Comparison of ENCODE assay signal across 39 cellular contexts in the genomic region with DNA sequence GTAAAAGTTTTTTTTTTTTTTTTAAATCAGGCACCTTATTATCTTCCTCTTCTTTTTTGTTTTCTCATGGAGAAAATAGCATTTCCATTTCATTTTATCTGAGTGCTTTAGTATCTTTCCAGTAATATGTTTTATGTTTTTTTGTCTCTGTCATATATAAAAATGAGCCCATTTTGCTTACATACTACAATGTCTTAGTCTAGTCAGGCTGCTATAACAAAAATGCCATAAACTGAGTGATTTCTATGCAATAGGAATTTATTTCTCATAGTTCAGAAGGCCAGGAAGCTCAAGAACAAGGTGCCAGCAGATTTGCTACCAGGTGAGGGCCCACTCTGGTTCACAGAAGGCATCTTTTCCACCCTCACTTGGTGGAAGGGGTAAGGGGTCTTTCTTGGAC.
"Had no signal": no experiment of that assay in that cellular context is flagged by ENCODE, and none has a peak within 500 bp of the region (broad histone marks: within the 10 kb centered on the region; RNA-seq: fewer than 3 reads in every experiment).

No MANE protein-coding gene starts in this region.

- H3K4me3 Mint-ChIP-seq: activated naive CD4-positive, alpha-beta T cell treated with anti-CD3 and anti-CD28 coated beads for 36 hours; activated naive CD4-positive, alpha-beta T cell treated with anti-CD3 and anti-CD28 coated beads, Interleukin-2, amount 10 ng/mL, durations not matched to agents 7 days and 5 days; activated naive CD4-positive, alpha-beta T cell treated with anti-CD3 and anti-CD28 coated beads, Interleukin-2, amount 50 U/mL, for 24 hours; activated naive CD8-positive, alpha-beta T cell; activated naive CD8-positive, alpha-beta T cell treated with anti-CD3 and anti-CD28 coated beads for 36 hours; activated naive CD8-positive, alpha-beta T cell treated with anti-CD3 and anti-CD28 coated beads, Interleukin-2, amount 10 ng/mL, durations not matched to agents 7 days and 5 days; activated naive CD8-positive, alpha-beta T cell treated with anti-CD3 and anti-CD28 coated beads, Interleukin-2, amount 50 U/mL, for 24 hours; activated T-cell treated with anti-CD3 and anti-CD28 coated beads, Interleukin-2, amount 50 U/mL, for 24 hours; activated T-cell treated with anti-CD3 and anti-CD28 coated beads, Interleukin-2, amount 50 U/mL, for 4 hours; activated T-cell treated with anti-CD3 and anti-CD28 coated beads, Interleukin-2, amount 50 U/mL, for 72 hours; activated T-helper 1 cell treated with anti-CD3 and anti-CD28 coated beads, Interleukin-12 subunit alpha, Interleukin-12 subunit beta, Interleukin-2, Interleukin-4 antibody, amounts not matched to agents 30 ng/mL and 10 ng/mL and 1 ng/mL, durations not matched to agents 14 hours and 24 hours and 36 hours; activated T-helper 17 cell treated with anti-CD3 and anti-CD28 coated beads, Interleukin-2, amount 50 U/mL, for 72 hours; brain; central memory CD8-positive, alpha-beta T cell had no signal

- H3K27ac ChIP-seq: adrenal gland, ascending aorta, body of pancreas, brain microvascular endothelial cell, breast epithelium, cardiac muscle cell had no signal

- H3K27me3 ChIP-seq: adrenal gland, ascending aorta, body of pancreas, brain microvascular endothelial cell, breast epithelium, cardiac muscle cell had no signal

- H3K9me3 ChIP-seq: adrenal gland, ascending aorta, body of pancreas, breast epithelium had no signal

- H3K36me3 Mint-ChIP-seq: activated naive CD4-positive, alpha-beta T cell treated with anti-CD3 and anti-CD28 coated beads, Interleukin-2, amount 10 ng/mL, durations not matched to agents 7 days and 5 days; activated naive CD4-positive, alpha-beta T cell treated with anti-CD3 and anti-CD28 coated beads, Interleukin-2, amount 50 U/mL, for 24 hours; activated naive CD8-positive, alpha-beta T cell; brain had no signal

- ATAC-seq: activated naive CD4-positive, alpha-beta T cell treated with anti-CD3 and anti-CD28 coated beads, Interleukin-2, amount 50 U/mL, for 72 hours; activated naive CD8-positive, alpha-beta T cell treated with anti-CD3 and anti-CD28 coated beads, Interleukin-2, amount 50 U/mL, for 24 hours; activated T-cell treated with anti-CD3 and anti-CD28 coated beads, Interleukin-2, amount 50 U/mL, for 4 hours; activated T-cell treated with anti-CD3 and anti-CD28 coated beads, Interleukin-2, amount 50 U/mL, for 72 hours; activated T-helper 17 cell treated with anti-CD3 and anti-CD28 coated beads, Interleukin-2, amount 50 U/mL, for 72 hours; body of pancreas had no signal

- FAIRE-seq: astrocyte, bronchial epithelial cell had no signal

- H3K27me3 Mint-ChIP-seq: activated naive CD4-positive, alpha-beta T cell treated with anti-CD3 and anti-CD28 coated beads, Interleukin-2, amount 10 ng/mL, durations not matched to agents 7 days and 5 days; activated naive CD4-positive, alpha-beta T cell treated with anti-CD3 and anti-CD28 coated beads, Interleukin-2, amount 50 U/mL, for 24 hours; activated naive CD8-positive, alpha-beta T cell; activated naive CD8-positive, alpha-beta T cell treated with anti-CD3 and anti-CD28 coated beads for 36 hours; activated naive CD8-positive, alpha-beta T cell treated with anti-CD3 and anti-CD28 coated beads, Interleukin-2, amount 10 ng/mL, durations not matched to agents 7 days and 5 days; activated naive CD8-positive, alpha-beta T cell treated with anti-CD3 and anti-CD28 coated beads, Interleukin-2, amount 50 U/mL, for 24 hours; activated T-cell treated with anti-CD3 and anti-CD28 coated beads, Interleukin-2, amount 50 U/mL, for 24 hours; activated T-helper 17 cell treated with anti-CD3 and anti-CD28 coated beads, Interleukin-2, amount 50 U/mL, for 72 hours; central memory CD8-positive, alpha-beta T cell had no signal

- H3K4me1 ChIP-seq: adrenal gland, ascending aorta, body of pancreas, breast epithelium had no signal

- H3K9me3 Mint-ChIP-seq: activated naive CD4-positive, alpha-beta T cell treated with anti-CD3 and anti-CD28 coated beads, Interleukin-2, amount 50 U/mL, for 24 hours; central memory CD8-positive, alpha-beta T cell had no signal

- H3K36me3 ChIP-seq: adrenal gland, ascending aorta, brain microvascular endothelial cell, cardiac muscle cell had no signal

- H3K4me3 ChIP-seq: adrenal gland, ascending aorta, body of pancreas, breast epithelium, cardiac muscle cell had no signal

- DNase-seq: activated effector memory CD4-positive, alpha-beta T cell treated with anti-CD3 and anti-CD28 coated beads, Interleukin-2, amount 50 U/mL, for 16 hours; activated effector memory CD4-positive, alpha-beta T cell treated with Interleukin-2 at 50 U/mL for 16 hours; activated gamma-delta T cell; activated gamma-delta T cell treated with Interleukin-2 at 50 U/mL for 16 hours; activated naive CD4-positive, alpha-beta T cell; activated naive CD4-positive, alpha-beta T cell treated with anti-CD3 and anti-CD28 coated beads for 36 hours; activated naive CD4-positive, alpha-beta T cell treated with anti-CD3 and anti-CD28 coated beads, Interleukin-2, amount 10 ng/mL, durations not matched to agents 7 days and 5 days; activated naive CD4-positive, alpha-beta T cell treated with anti-CD3 and anti-CD28 coated beads, Interleukin-2, amount 50 U/mL, for 16 hours; activated naive CD4-positive, alpha-beta T cell treated with Interleukin-2 at 50 U/mL for 16 hours; activated naive CD8-positive, alpha-beta T cell treated with anti-CD3 and anti-CD28 coated beads for 36 hours; activated naive CD8-positive, alpha-beta T cell treated with anti-CD3 and anti-CD28 coated beads, Interleukin-2, amount 10 ng/mL, durations not matched to agents 7 days and 5 days; activated naive CD8-positive, alpha-beta T cell treated with anti-CD3 and anti-CD28 coated beads, Interleukin-2, amount 50 U/mL, for 24 hours; activated T-cell treated with anti-CD3 and anti-CD28 coated beads, Interleukin-2, amount 50 U/mL, for 24 hours; activated T-cell treated with anti-CD3 and anti-CD28 coated beads, Interleukin-2, amount 50 U/mL, for 4 hours; activated T-cell treated with anti-CD3 and anti-CD28 coated beads, Interleukin-2, amount 50 U/mL, for 48 hours; activated T-cell treated with anti-CD3 and anti-CD28 coated beads, Interleukin-2, amount 50 U/mL, for 72 hours; adrenal gland; amniotic stem cell; amygdala; anterior cingulate cortex; aorta; body of pancreas; brain microvascular endothelial cell; caudate nucleus; central memory CD4-positive, alpha-beta T cell; cerebellar nuclear complex had no signal

- H3K4me1 Mint-ChIP-seq: activated naive CD4-positive, alpha-beta T cell treated with anti-CD3 and anti-CD28 coated beads, Interleukin-2, amount 10 ng/mL, durations not matched to agents 7 days and 5 days; activated naive CD8-positive, alpha-beta T cell treated with anti-CD3 and anti-CD28 coated beads, Interleukin-2, amount 10 ng/mL, durations not matched to agents 7 days and 5 days; brain; central memory CD8-positive, alpha-beta T cell had no signal

- H3K27ac Mint-ChIP-seq: activated naive CD4-positive, alpha-beta T cell treated with anti-CD3 and anti-CD28 coated beads for 36 hours; activated naive CD4-positive, alpha-beta T cell treated with anti-CD3 and anti-CD28 coated beads, Interleukin-2, amount 10 ng/mL, durations not matched to agents 7 days and 5 days; activated naive CD4-positive, alpha-beta T cell treated with anti-CD3 and anti-CD28 coated beads, Interleukin-2, amount 50 U/mL, for 24 hours; activated naive CD4-positive, alpha-beta T cell treated with anti-CD3 and anti-CD28 coated beads, Interleukin-2, amount 50 U/mL, for 72 hours; activated naive CD8-positive, alpha-beta T cell; activated naive CD8-positive, alpha-beta T cell treated with anti-CD3 and anti-CD28 coated beads for 36 hours; activated naive CD8-positive, alpha-beta T cell treated with anti-CD3 and anti-CD28 coated beads, Interleukin-2, amount 10 ng/mL, durations not matched to agents 7 days and 5 days; activated naive CD8-positive, alpha-beta T cell treated with anti-CD3 and anti-CD28 coated beads, Interleukin-2, amount 50 U/mL, for 24 hours; activated T-cell treated with anti-CD3 and anti-CD28 coated beads, Interleukin-2, amount 50 U/mL, for 24 hours; activated T-cell treated with anti-CD3 and anti-CD28 coated beads, Interleukin-2, amount 50 U/mL, for 72 hours; activated T-helper 1 cell treated with anti-CD3 and anti-CD28 coated beads, Interleukin-12 subunit alpha, Interleukin-12 subunit beta, Interleukin-2, Interleukin-4 antibody, amounts not matched to agents 30 ng/mL and 10 ng/mL and 1 ng/mL, durations not matched to agents 14 hours and 24 hours and 36 hours; activated T-helper 17 cell treated with anti-CD3 and anti-CD28 coated beads, Interleukin-2, amount 50 U/mL, for 72 hours; activated T-helper 2 cell treated with anti-CD3 and anti-CD28 coated beads, Interferon-gamma antibody, Interleukin-2, Interleukin-4, amounts not matched to agents 10 μg/mL and 5 μg/mL and 100 μg/mL, durations not matched to agents 14 hours and 24 hours and 36 hours; brain had no signal
